8 cellular contexts compared by ENCODE assay signal in genomic region chrX:17788439-17788838, GRCh38. TPM values are rescaled to one million over a fixed set of nuclear protein-coding genes. Genes with fewer than 3 reads are reported as not detected.
DNase-seq lines count a peak whose midpoint lies in the region; ATAC-seq, FAIRE-seq and TF ChIP-seq lines count a peak whose summit lies in the region.

No MANE protein-coding gene starts in this region.

- H3K4me1 ChIP-seq in DOHH2 (ENCODE audit: control insufficient read depth, low read length) (no peaks in the 10 kb centered on the region), K562 (replicated peaks in 1 of 2; ENCODE audit: control insufficient read depth in 2 of 2, insufficient read depth in 2 of 2, low read length in 2 of 2) (no peaks in the 10 kb centered on the region; a peak in 1 of 5 replicates), keratinocyte (ENCODE audit: control insufficient read depth, extremely low read depth, insufficient read depth, low read length) (no peaks in the 10 kb centered on the region)

- no peak overlapping the region for H3K9ac ChIP-seq in K562 (ENCODE audit: insufficient read depth in 1 of 2, low read depth in 2 of 2, low read length in 2 of 2)
- H3K9ac ChIP-seq in keratinocyte (ENCODE audit: control insufficient read depth, extremely low read depth, insufficient read depth, low read length), result no peak overlapping the region

- no peaks in the 10 kb centered on the region for H3K9me2 ChIP-seq in DOHH2 (replicated peaks; ENCODE audit: control insufficient read depth, low read length)

- peak; percentile 51 for DNase-seq in HuH-7 (ENCODE audit: low spot score)
- peak; percentile 15 for DNase-seq in T follicular helper cell (ENCODE audit: low read depth)
- DNase-seq in K562 (ENCODE audit: extremely low read depth in 1 of 4, low spot score in 3 of 4), result peak; percentile 52 to 74 (median 70)
- DNase-seq in keratinocyte (ENCODE audit: low read depth, low spot score), result peak; percentile 1
- DNase-seq in stimulated activated CD4-positive, alpha-beta T cell treated with anti-CD3 and anti-CD28 coated beads, TNF-alpha, amount 100 ng/mL, for 24 hours (ENCODE audit: low read depth in 3 of 3), result peak in 2 of 3 experiments; percentile 2 to 31

- H3K27me3 ChIP-seq in DOHH2 (ENCODE audit: control insufficient read depth, low read length) (no peaks in the 10 kb centered on the region), K562 (ENCODE audit: control insufficient read depth in 2 of 2, insufficient read depth in 2 of 2, low read length in 2 of 2) (no peaks in the 10 kb centered on the region), keratinocyte (ENCODE audit: control insufficient read depth, extremely low read depth, insufficient read depth, low read length) (peaks cover 3% of the 10 kb centered on the region)

- no peak overlapping the region for H3K4me3 ChIP-seq in DOHH2 (ENCODE audit: low read length)
- H3K4me3 ChIP-seq in K562, result no peak overlapping the region
- H3K4me3 ChIP-seq in keratinocyte (ENCODE audit: control insufficient read depth in 2 of 3, extremely low read depth in 1 of 3, insufficient read depth in 2 of 3, low read depth in 1 of 3, low read length in 3 of 3), result no peak overlapping the region

- H3F3A ChIP-seq in DOHH2 (ENCODE audit: control insufficient read depth, insufficient read depth), result no peaks in the 10 kb centered on the region

- TF ChIP-seq RAD21 in K562 (CRISPR knock-in tag; conservative IDR thresholded peaks at IDR 0.05 in 1 of 2, IDR thresholded peaks at IDR 0.05 in 1 of 2), result peak; percentile 15 to 51; a peak in 2 of 4 replicates

- in situ Hi-C loops in K562 (cut with MboI), result no loop called here

- no peaks in the 10 kb centered on the region for H3K9me1 ChIP-seq in K562 (ENCODE audit: control insufficient read depth, insufficient read depth, low read length)
- H3K9me1 ChIP-seq in keratinocyte (ENCODE audit: control insufficient read depth, extremely low read depth, insufficient read depth, low read length), result no peaks in the 10 kb centered on the region

- no peaks in the 10 kb centered on the region for H4K20me1 ChIP-seq in DOHH2 (ENCODE audit: control insufficient read depth, insufficient read depth, low read depth, low read length)
- no peaks in the 10 kb centered on the region for H4K20me1 ChIP-seq in K562 (replicated peaks; ENCODE audit: control insufficient read depth, insufficient read depth, low read length)
- no peaks in the 10 kb centered on the region for H4K20me1 ChIP-seq in keratinocyte (ENCODE audit: control insufficient read depth, extremely low read depth, insufficient read depth, low read length)

- no peak overlapping the region for H3K4me2 ChIP-seq in DOHH2 (ENCODE audit: low read length)
- no peak overlapping the region for H3K4me2 ChIP-seq in K562 (ENCODE audit: insufficient read depth, low read length)
- H3K4me2 ChIP-seq in keratinocyte (ENCODE audit: control insufficient read depth, extremely low read depth, insufficient read depth, low read depth, low read length), result no peak overlapping the region

- H2AFZ ChIP-seq in K562 (ENCODE audit: low read depth, low read length), result no peak overlapping the region
- H2AFZ ChIP-seq in keratinocyte (ENCODE audit: control insufficient read depth, low read length), result no peak overlapping the region

- ATAC-seq in K562, result peak; percentile 90
- ATAC-seq in HG03469 (IDR thresholded peaks at IDR 0.05; ENCODE audit: unreplicated experiment), result no peak
- ATAC-seq in GM19463 (IDR thresholded peaks at IDR 0.05; ENCODE audit: unreplicated experiment), result no peak

- POLR2A ChIA-PET in K562 (lab: Yijun Ruan, JAX), result interaction anchor here (1.5 kb wide), 1 partner anchor 10 kb away, joined by 5 read pairs; no protein-coding TSS in a partner anchor

- TF ChIP-seq CTCF in DOHH2 (IDR thresholded peaks at IDR 0.05; ENCODE audit: low read depth, low read length, poor library complexity, severe bottlenecking), result peak; percentile 71
- TF ChIP-seq CTCF in K562 (IDR thresholded peaks at IDR 0.05 in 2 of 3, conservative IDR thresholded peaks at IDR 0.05 in 1 of 3; ENCODE audit: insufficient read depth in 2 of 3, low read depth in 1 of 3, low read length in 3 of 3), result peak; percentile 61 to 79 (median 64)
- TF ChIP-seq CTCF in keratinocyte (optimal IDR thresholded peaks at IDR 0.05 in 1 of 3, IDR thresholded peaks at IDR 0.05 in 1 of 3, conservative IDR thresholded peaks at IDR 0.05 in 1 of 3; ENCODE audit: extremely low read depth in 1 of 3, insufficient read depth in 2 of 3, low read length in 3 of 3), result peak; percentile 65 to 85 (median 79)

- CTCF ChIA-PET in K562 (lab: Yijun Ruan, JAX; ENCODE audit: low intra/inter-chr PET ratio), result no interaction called here

- FAIRE-seq in K562 (lab: Jason Lieb, UNC) (peak; percentile 15), keratinocyte (lab: Jason Lieb, UNC) (no peak)

- H3K9me3 ChIP-seq in DOHH2 (ENCODE audit: control insufficient read depth, insufficient read depth, low read length) (no peaks in the 10 kb centered on the region), K562 (replicated peaks; ENCODE audit: control insufficient read depth, insufficient read depth, low read depth, low read length) (no peaks in the 10 kb centered on the region), keratinocyte (ENCODE audit: control insufficient read depth, low read depth, low read length) (no peaks in the 10 kb centered on the region)

- dilution Hi-C loops in keratinocyte (cut with MboI; ENCODE audit: extremely low pct_ligation_motif_present, low sequenced_read_pairs), result no loop called here

- no TSS peak for BruUV-seq in K562 (replicated peaks; lab: Mats Ljungman, UMichigan)

- H3K27ac ChIP-seq in DOHH2 (ENCODE audit: low read depth, low read length) (no peak overlapping the region), K562 (ENCODE audit: extremely low read depth, low read depth, low read length) (no peak overlapping the region), keratinocyte (ENCODE audit: control insufficient read depth, insufficient read depth, low read length) (no peak overlapping the region)

- no peaks in the 10 kb centered on the region for H3K36me3 ChIP-seq in DOHH2 (ENCODE audit: control insufficient read depth, low read length)
- H3K36me3 ChIP-seq in K562 (ENCODE audit: control insufficient read depth, insufficient read depth, low read length), result no peaks in the 10 kb centered on the region
- no peaks in the 10 kb centered on the region for H3K36me3 ChIP-seq in keratinocyte (ENCODE audit: control insufficient read depth in 2 of 2, extremely low read depth in 1 of 2, insufficient read depth in 2 of 2, low read length in 2 of 2)

- TF ChIP-seq EP300 in K562 (IDR thresholded peaks at IDR 0.05; ENCODE audit: low read length), result no peak

- intact Hi-C loops in K562 (cut with micrococcal nuclease), result no loop called here

- 0% methylated on average over 4 of the region's 4 CpGs for WGBS in K562 (ENCODE audit: insufficient coverage, low coverage, missing lambda C conversion rate)

- TF ChIP-seq POLR2A in K562 (conservative IDR thresholded peaks at IDR 0.05), result no peak

- no peaks in the 10 kb centered on the region for H3K79me2 ChIP-seq in DOHH2 (ENCODE audit: control insufficient read depth, low read length)
- H3K79me2 ChIP-seq in K562 (ENCODE audit: control insufficient read depth, insufficient read depth, low read length), result no peaks in the 10 kb centered on the region
- H3K79me2 ChIP-seq in keratinocyte (ENCODE audit: control insufficient read depth, insufficient read depth, low read length), result no peaks in the 10 kb centered on the region

TF ChIP-seq in K562, 482 proteins besides CTCF, POLR2A, EP300 and RAD21 (continues in another document):
- TF ChIP-seq TEAD2 (tag; IDR thresholded peaks at IDR 0.05), result peak; percentile 17; the same call in 1 of the 2 replicates

RNA-seq across cellular contexts. Expression of gene SCML1, which starts 51.1 kb away (rescaled TPM):
- not detected in 2 replicates for total RNA-seq in K562 (2011; cell fraction: chromatin; rRNA removed; ENCODE audit: low replicate concordance)
- not detected in 2 replicates for total RNA-seq in K562 (2011; cell fraction: nucleolus; rRNA removed)
- total RNA-seq in K562 (2011; cell fraction: nucleoplasm; rRNA removed), result not detected in 2 replicates
- total RNA-seq in K562 (2014; rRNA removed) (not detected in 2 replicates), K562 (2014; rRNA removed; fragmentation: Illumina TruSeq; extraction: Trizol) (not detected in 2 replicates), K562 (2015; rRNA removed; fragmentation: Illumina TruSeq; extraction: Trizol) (0.04 TPM in 1 of 2 replicates, not detected in the other), K562 (2021) (0.07 TPM in 1 of 2 replicates, not detected in the other)
- polyA plus RNA-seq in K562 (2011; rRNA removed) (not detected in 2 replicates), K562 (2014; fragmentation: Illumina TruSeq; extraction: Trizol) (0.01 TPM in 1 of 2 replicates, not detected in the other), K562 (2014; fragmentation: Nextera tagmentation; extraction: Ambion mirVana) (under 1 TPM in 1 of 2 experiments, not detected in 1; 0.04 TPM), K562 (2014; rRNA removed) (not detected in 2 replicates), keratinocyte (12.2 to 19.9 TPM (median 14.1 TPM) in 3 replicates)
- not detected in 2 replicates for polyA plus RNA-seq in K562 (2011; cell fraction: cytosol; rRNA removed)
- polyA plus RNA-seq in K562 (2011; cell fraction: nucleus; rRNA removed), result not detected in 2 replicates
- polyA plus RNA-seq in K562 (2012), result not detected in 2 replicates
- not detected in 2 replicates for polyA minus RNA-seq in K562 (2011; rRNA and poly(A)+ RNA removed)
- polyA minus RNA-seq in K562 (2011; cell fraction: cytosol; rRNA and poly(A)+ RNA removed), result 0.46 TPM in 1 of 2 replicates, not detected in the other
- polyA minus RNA-seq in K562 (2011; cell fraction: nucleus; rRNA and poly(A)+ RNA removed), result not detected in 2 replicates
- polyA plus RNA-seq in keratinocyte (2011; ENCODE audit: low read depth), result 5.6 TPM
- polyA plus RNA-seq in keratinocyte (2011; cell fraction: cytosol; rRNA removed), result 6.7 and 11.4 TPM in 2 replicates
- polyA plus RNA-seq in keratinocyte (2011; cell fraction: nucleus; rRNA removed), result 24.4 and 26.8 TPM in 2 replicates
- polyA plus RNA-seq in keratinocyte (2012; ENCODE audit: low replicate concordance), result 6.8 and 7.0 TPM in 2 replicates
- polyA minus RNA-seq in keratinocyte, result 4.8 to 7.5 TPM (median 7.2 TPM) in 3 replicates
- 4.8 TPM for polyA minus RNA-seq in keratinocyte (2011; cell fraction: cytosol; rRNA and poly(A)+ RNA removed)
- 5.7 and 8.6 TPM in 2 replicates for polyA minus RNA-seq in keratinocyte (2011; cell fraction: nucleus; rRNA and poly(A)+ RNA removed)

Comparison
In these comparisons a context has a peak if more than half of its experiments do, and no peak if none do; other contexts are left out.
1. DNase-seq: peak in every context shown above with its lines; median percentile 70 in K562; 51 in HuH-7; 16 in stimulated activated CD4-positive, alpha-beta T cell treated with anti-CD3 and anti-CD28 coated beads, TNF-alpha, amount 100 ng/mL, for 24 hours; 15 in T follicular helper cell; 1 in keratinocyte.
2. RNA of gene SCML1, which starts 51.1 kb away (polyA plus RNA-seq): 5.6 to 26.8 TPM in keratinocyte; 0.01 to 0.04 TPM in K562; every median in the first group is over 4 times any median in the second.
3. Peak in every context shown above with its lines, with median percentiles within 50 percentile points of each other: CTCF ChIP-seq.